8 cellular contexts compared by ENCODE assay signal in genomic region chr17:77280304-77280910, GRCh38.
A peak's percentile ranks its signal among the peaks of the same experiment; 100 is the strongest.
DNase-seq lines count a peak whose midpoint lies in the region; ATAC-seq and TF ChIP-seq lines count a peak whose summit lies in the region.

No MANE protein-coding gene starts in this region.

- H3K27me3 Mint-ChIP-seq in activated CD8-positive, alpha-beta T cell treated with anti-CD3 and anti-CD28 coated beads for 36 hours, result peaks cover 19% of the 10 kb centered on the region

- POLR2A ChIA-PET in activated CD8-positive, alpha-beta T cell treated with anti-CD3 and anti-CD28 coated beads for 36 hours (lab: Charles Lee), result no interaction called here

- no peaks in the 10 kb centered on the region for H3K9me3 ChIP-seq in tibial nerve

- peak overlapping the region; percentile 65 for H3K4me3 Mint-ChIP-seq in activated CD8-positive, alpha-beta T cell treated with anti-CD3 and anti-CD28 coated beads for 36 hours

- TF ChIP-seq POLR2A in tibial nerve (IDR thresholded peaks at IDR 0.05), result no peak

- CTCF ChIA-PET in activated CD8-positive, alpha-beta T cell treated with anti-CD3 and anti-CD28 coated beads for 36 hours (lab: Charles Lee), result no interaction called here

- TF ChIP-seq EP300 in tibial nerve (IDR thresholded peaks at IDR 0.05), result no peak

- no peak overlapping the region for H3K27ac Mint-ChIP-seq in activated CD8-positive, alpha-beta T cell treated with anti-CD3 and anti-CD28 coated beads for 36 hours

- TF ChIP-seq CTCF in activated CD8-positive, alpha-beta T cell treated with anti-CD3 and anti-CD28 coated beads for 36 hours (IDR thresholded peaks at IDR 0.05), result no peak
- TF ChIP-seq CTCF in tibial nerve (IDR thresholded peaks at IDR 0.05), result no peak

- ATAC-seq in HG02840 (IDR thresholded peaks at IDR 0.05; ENCODE audit: low FRiP score, unreplicated experiment) (peak; percentile 17), GM18909 (IDR thresholded peaks at IDR 0.05; ENCODE audit: poor library complexity, unreplicated experiment) (no peak)
- ATAC-seq in activated CD8-positive, alpha-beta T cell treated with anti-CD3 and anti-CD28 coated beads for 36 hours, result no peak

- H3K36me3 ChIP-seq in tibial nerve, result no peaks in the 10 kb centered on the region

- H3K27me3 ChIP-seq in tibial nerve, result peaks cover 0 to 8% of the 10 kb centered on the region in 2 donors

- H3K4me1 Mint-ChIP-seq in activated CD8-positive, alpha-beta T cell treated with anti-CD3 and anti-CD28 coated beads for 36 hours (ENCODE audit: low read depth), result peaks cover 12% of the 10 kb centered on the region

- H3K36me3 Mint-ChIP-seq in activated CD8-positive, alpha-beta T cell treated with anti-CD3 and anti-CD28 coated beads for 36 hours (ENCODE audit: low read depth), result no peaks in the 10 kb centered on the region

- intact Hi-C loops in activated CD8-positive, alpha-beta T cell treated with anti-CD3 and anti-CD28 coated beads for 36 hours (cut with micrococcal nuclease), result no loop called here

- no peaks in the 10 kb centered on the region for H3K9me3 Mint-ChIP-seq in activated CD8-positive, alpha-beta T cell treated with anti-CD3 and anti-CD28 coated beads for 36 hours

- WGBS in tibial nerve, 2 donors, result 41 to 42% methylated on average over 28 of the region's 30 CpGs

- H3K4me3 ChIP-seq in tibial nerve, result peak overlapping the region in 3 of 4 donors; percentile 17 to 62 (median 36)

- H3K4me1 ChIP-seq in tibial nerve, result peaks cover 0 to 37% (median 13%) of the 10 kb centered on the region in 4 donors

- H3K27ac ChIP-seq in tibial nerve, result no peak overlapping the region

- peak; percentile 95 for DNase-seq in Daoy (ENCODE audit: low read depth)
- no peak for DNase-seq in activated CD8-positive, alpha-beta T cell treated with anti-CD3 and anti-CD28 coated beads for 36 hours
- DNase-seq in iris pigment epithelial cell (ENCODE audit: low read depth), result peak; percentile 41
- no peak for DNase-seq in tibial nerve (ENCODE audit: low spot score in 2 of 2)
- DNase-seq in SIG-M5 (lab: John Stamatoyannopoulos, UW), result no peak
- DNase-seq in stimulated activated naive CD4-positive, alpha-beta T cell treated with Interleukin-2 at 50 U/mL for 16 hours (lab: John Stamatoyannopoulos, UW), result no peak

Comparison
In these comparisons a context has a peak if more than half of its experiments do, and no peak if none do; other contexts are left out.
1. DNase-seq: peak in Daoy (single experiment) and iris pigment epithelial cell (single experiment); none in activated CD8-positive, alpha-beta T cell treated with anti-CD3 and anti-CD28 coated beads for 36 hours (single experiment), tibial nerve (0 of 2), SIG-M5 (single experiment) and stimulated activated naive CD4-positive, alpha-beta T cell treated with Interleukin-2 at 50 U/mL for 16 hours (single experiment).